ENCODE assay signal across 24 cellular contexts in the genomic region with DNA sequence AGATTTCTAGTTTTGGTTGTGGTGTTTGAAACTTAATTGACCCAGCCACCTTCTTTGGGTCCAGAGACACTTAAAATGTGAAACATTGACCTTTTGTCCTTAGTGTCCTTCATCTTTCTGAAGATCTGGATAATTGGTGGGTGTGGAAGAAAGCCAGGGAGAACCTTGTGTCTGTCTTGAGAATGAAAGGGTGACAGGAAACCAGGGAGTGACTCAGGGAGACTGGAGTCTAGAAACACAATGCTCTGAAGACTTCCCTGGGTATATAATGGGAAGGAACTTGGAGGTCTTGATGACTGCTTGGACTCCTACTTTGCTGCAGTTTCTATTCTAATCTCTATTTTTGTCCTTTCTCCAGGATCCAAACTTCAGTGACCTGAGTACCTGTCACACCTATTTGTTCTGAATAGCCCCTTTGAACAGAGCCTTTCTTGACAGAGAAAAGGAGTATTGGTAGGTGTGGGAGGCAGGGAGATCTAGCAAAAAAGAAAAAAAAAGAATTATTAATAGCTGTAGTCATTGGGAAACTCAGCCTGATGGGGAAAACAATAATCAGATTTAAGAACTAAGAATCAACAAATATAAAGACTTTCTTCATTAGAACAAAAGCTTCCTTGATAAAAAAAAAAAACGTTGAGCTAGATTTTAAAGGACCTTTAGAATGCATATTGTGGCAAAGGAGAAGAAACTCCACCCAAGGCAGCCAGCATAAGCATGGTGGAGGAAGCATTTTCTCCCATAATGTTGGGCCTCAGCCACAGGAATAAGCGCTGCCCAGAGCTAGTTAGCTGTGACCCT.
"Had no signal": no experiment of that assay in that cellular context is flagged by ENCODE, and none has a peak within 500 bp of the region (broad histone marks: within the 10 kb centered on the region; RNA-seq: fewer than 3 reads in every experiment).

No MANE protein-coding gene starts in this region.

- H3K4me3 Mint-ChIP-seq: activated naive CD8-positive, alpha-beta T cell; activated T-cell treated with anti-CD3 and anti-CD28 coated beads, Interleukin-2, amount 50 U/mL, for 24 hours; activated T-helper 17 cell treated with anti-CD3 and anti-CD28 coated beads, Interleukin-2, amount 50 U/mL, for 72 hours; central memory CD8-positive, alpha-beta T cell; nephron progenitor cell; stimulated activated naive CD8-positive, alpha-beta T cell treated with anti-CD3 and anti-CD28 coated beads, Interleukin-15, Interleukin-2, amounts not matched to agents 100 ng/mL and 50 ng/mL, for 24 hours had no signal

- H3K9me3 Mint-ChIP-seq: activated T-cell treated with anti-CD3 and anti-CD28 coated beads, Interleukin-2, amount 50 U/mL, for 24 hours; activated T-helper 17 cell treated with anti-CD3 and anti-CD28 coated beads, Interleukin-2, amount 50 U/mL, for 72 hours; central memory CD8-positive, alpha-beta T cell; nephron progenitor cell; stimulated activated naive CD8-positive, alpha-beta T cell treated with anti-CD3 and anti-CD28 coated beads, Interleukin-15, Interleukin-2, amounts not matched to agents 100 ng/mL and 50 ng/mL, for 24 hours had no signal

- H3K36me3 Mint-ChIP-seq: activated naive CD8-positive, alpha-beta T cell had no signal

- ATAC-seq: activated T-helper 17 cell treated with anti-CD3 and anti-CD28 coated beads, Interleukin-2, amount 50 U/mL, for 72 hours; left cardiac atrium; right cardiac atrium had no signal

- DNase-seq: activated CD4-positive, alpha-beta T cell treated with anti-CD3 and anti-CD28 coated beads, Interleukin-2, amount 50 U/mL, for 4 hours; activated CD4-positive, CD25-positive, alpha-beta regulatory T cell treated with anti-CD3 and anti-CD28 coated beads, Interleukin-2, amount 50 U/mL, for 72 hours; activated CD8-positive, alpha-beta memory T cell treated with anti-CD3 and anti-CD28 coated beads for 24 hours; activated CD8-positive, alpha-beta memory T cell treated with anti-CD3 and anti-CD28 coated beads, Interleukin-2, amount 50 U/mL, for 4 hours; activated naive CD4-positive, alpha-beta T cell; activated T-cell treated with anti-CD3 and anti-CD28 coated beads, Interleukin-2, amount 50 U/mL, for 24 hours; adrenal gland; brain microvascular endothelial cell; dorsolateral prefrontal cortex; hippocampal formation; left cardiac atrium; mesenchymal stem cell; nephron progenitor cell; nucleus accumbens; right cardiac atrium; stimulated activated CD4-positive, alpha-beta T cell treated with anti-CD3 and anti-CD28 coated beads, Interleukin-1b, Interleukin-23, amount 100 ng/mL, for 48 hours; substantia nigra; T-helper 1 cell; tibial artery; WERI-Rb-1 had no signal

- H3K27ac Mint-ChIP-seq: activated naive CD8-positive, alpha-beta T cell; activated T-cell treated with anti-CD3 and anti-CD28 coated beads, Interleukin-2, amount 50 U/mL, for 24 hours; activated T-helper 17 cell treated with anti-CD3 and anti-CD28 coated beads, Interleukin-2, amount 50 U/mL, for 72 hours; nephron progenitor cell; stimulated activated naive CD8-positive, alpha-beta T cell treated with anti-CD3 and anti-CD28 coated beads, Interleukin-15, Interleukin-2, amounts not matched to agents 100 ng/mL and 50 ng/mL, for 24 hours had no signal

- H3K4me1 Mint-ChIP-seq: activated T-helper 17 cell treated with anti-CD3 and anti-CD28 coated beads, Interleukin-2, amount 50 U/mL, for 72 hours; central memory CD8-positive, alpha-beta T cell; nephron progenitor cell had no signal
